Comparison of ENCODE assay signal across 8 cellular contexts in genomic region chr5:173331956-173332479, GRCh38.
DNase-seq lines count a peak whose midpoint lies in the region; ATAC-seq and TF ChIP-seq lines count a peak whose summit lies in the region.

No MANE protein-coding gene starts in this region.

- in situ Hi-C loops in astrocyte of the spinal cord (cut with HindIII; ENCODE audit: low sequenced_read_pairs): no loop called here

- peak; percentile 97 for TF ChIP-seq CTCF in astrocyte of the spinal cord (IDR thresholded peaks at IDR 0.05; ENCODE audit: low read depth, low read length)

- ATAC-seq in HG02759 (IDR thresholded peaks at IDR 0.05; ENCODE audit: unreplicated experiment): peak; percentile 61

- DNase-seq in DMS153 treated with DMSO at 0.1 percent for 48 hours (lab: John Stamatoyannopoulos, UW; ENCODE audit: unreplicated experiment) (peak; percentile 32), DMS153 (lab: John Stamatoyannopoulos, UW) (no peak), NCI-H1694 (lab: John Stamatoyannopoulos, UW) (peak; percentile 34), T-helper 9 cell (peak; percentile 37), astrocyte of the spinal cord (ENCODE audit: low read depth, low spot score) (peak; percentile 84), iPS DF 4.7 (ENCODE audit: extremely low read depth, low spot score) (peak; percentile 74)
- DNase-seq in stimulated activated CD4-positive, alpha-beta T cell treated with anti-CD3 and anti-CD28 coated beads, Interleukin-12 subunit alpha, Interleukin-12 subunit beta, amount 100 ng/mL, for 4 hours: peak; percentile 77

- no peak overlapping the region for H3K4me3 ChIP-seq in astrocyte of the spinal cord (ENCODE audit: low read depth, low read length)
